20 cellular contexts compared by ENCODE assay signal in genomic region chr4:113998026-113998425, GRCh38. TPM values are rescaled to one million over a fixed set of nuclear protein-coding genes. Genes with fewer than 3 reads are reported as not detected.
"Had no signal": no experiment of that assay in that cellular context is flagged by ENCODE, and none has a peak within 500 bp of the region (broad histone marks: within the 10 kb centered on the region; RNA-seq: fewer than 3 reads in every experiment).

No MANE protein-coding gene starts in this region.

- DNase-seq: activated CD4-positive, alpha-beta T cell treated with anti-CD3 and anti-CD28 coated beads, Interleukin-2, amount 50 U/mL, for 1 hour; activated CD4-positive, CD25-positive, alpha-beta regulatory T cell treated with anti-CD3 and anti-CD28 coated beads, Interleukin-2, amount 50 U/mL, for 72 hours; activated CD8-positive, alpha-beta T cell treated with anti-CD3 and anti-CD28 coated beads for 36 hours; activated naive CD4-positive, alpha-beta T cell; activated T-cell treated with anti-CD3 and anti-CD28 coated beads, Interleukin-2, amount 50 U/mL, for 4 hours; anterior cingulate cortex; head of caudate nucleus; hypothalamus; kidney glomerular epithelial cell; mesendoderm; right cardiac atrium; stimulated activated naive CD4-positive, alpha-beta T cell; T-helper 9 cell; WERI-Rb-1 had no signal

- H3K9me3 Mint-ChIP-seq: activated naive CD4-positive, alpha-beta T cell treated with anti-CD3 and anti-CD28 coated beads, Interleukin-2, amount 50 U/mL, for 72 hours; nephron; T-helper 1 cell treated with Interleukin-12 subunit alpha and Interleukin-12 subunit beta and Interleukin-4 antibody, amounts not matched to agents 30 μg/mL and 1 μg/mL, for 36 hours had no signal

- H3K27ac Mint-ChIP-seq: activated CD8-positive, alpha-beta T cell treated with anti-CD3 and anti-CD28 coated beads for 36 hours; activated naive CD4-positive, alpha-beta T cell treated with anti-CD3 and anti-CD28 coated beads, Interleukin-2, amount 50 U/mL, for 72 hours; T-helper 1 cell treated with Interleukin-12 subunit alpha and Interleukin-12 subunit beta and Interleukin-4 antibody, amounts not matched to agents 30 μg/mL and 1 μg/mL, for 36 hours had no signal

- H3K4me3 Mint-ChIP-seq: activated CD8-positive, alpha-beta T cell treated with anti-CD3 and anti-CD28 coated beads for 36 hours; activated T-cell treated with anti-CD3 and anti-CD28 coated beads, Interleukin-2, amount 50 U/mL, for 4 hours; nephron; T-helper 1 cell treated with Interleukin-12 subunit alpha and Interleukin-12 subunit beta and Interleukin-4 antibody, amounts not matched to agents 30 μg/mL and 1 μg/mL, for 36 hours had no signal

- H3K4me3 ChIP-seq: left lung, lung, tibial nerve had no signal

- H3K36me3 Mint-ChIP-seq: activated naive CD4-positive, alpha-beta T cell treated with anti-CD3 and anti-CD28 coated beads, Interleukin-2, amount 50 U/mL, for 72 hours had no signal

RNA-seq across cellular contexts. Expression of gene ARSJ, which starts 18.6 kb away (rescaled TPM):
- total RNA-seq: activated CD8-positive, alpha-beta T cell treated with anti-CD3 and anti-CD28 coated beads for 36 hours had no signal
